In genomic region chr10:102395677-102396197, GRCh38 we compare ENCODE assay signal across 8 cellular contexts. TPM values are rescaled to one million over a fixed set of nuclear protein-coding genes. Genes with fewer than 3 reads are reported as not detected.
DNase-seq lines count a peak whose midpoint lies in the region; ATAC-seq and TF ChIP-seq lines count a peak whose summit lies in the region.

Gene NFKB2 (plus strand): TSS chr10:102395705. CDS start chr10:102395960, 255 bp downstream.

- H3K9ac ChIP-seq in NT2/D1 (ENCODE audit: insufficient read length, low read depth) (peak within 1 kb of the TSS; percentile 92), mucosa of stomach (ENCODE audit: low read length) (peak within 1 kb of the TSS; percentile 82)

- in situ Hi-C loops in GM13977 (cut with MboI; ENCODE audit: low pct_unique_long_range_greater_than_20kb, low sequenced_read_pairs, unreplicated experiment), result no loop called here

- H3K36me3 ChIP-seq in NT2/D1 (ENCODE audit: insufficient read depth, insufficient read length, low read length) (peaks cover 38% of the 10 kb centered on the region), ectodermal cell (ENCODE audit: control insufficient read depth, insufficient read depth, low read length) (no peaks in the 10 kb centered on the region), mucosa of stomach (ENCODE audit: control insufficient read depth, insufficient read depth, low read length) (peaks cover 2% of the 10 kb centered on the region)

- no peak for ATAC-seq in GM19397 (IDR thresholded peaks at IDR 0.05; ENCODE audit: unreplicated experiment)
- ATAC-seq in HG02970 (IDR thresholded peaks at IDR 0.05; ENCODE audit: low FRiP score, unreplicated experiment), result no peak

- H3K27me3 ChIP-seq in NT2/D1 (ENCODE audit: insufficient read depth, insufficient read length) (peaks cover 4% of the 10 kb centered on the region), ectodermal cell (ENCODE audit: control insufficient read depth, insufficient read depth, low read length, poor library complexity, severe bottlenecking) (peaks cover 41% of the 10 kb centered on the region), mucosa of stomach (ENCODE audit: control insufficient read depth, insufficient read depth, low read length) (no peaks in the 10 kb centered on the region)

- H3K9me3 ChIP-seq in NT2/D1 (ENCODE audit: insufficient read depth, low read length), result no peaks in the 10 kb centered on the region
- no peaks in the 10 kb centered on the region for H3K9me3 ChIP-seq in ectodermal cell (ENCODE audit: control insufficient read depth, low read length)
- no peaks in the 10 kb centered on the region for H3K9me3 ChIP-seq in mucosa of stomach (ENCODE audit: control insufficient read depth, low read length)

- 3 to 4% methylated on average over 20 of the region's 21 CpGs for WGBS in ectodermal cell, 2 experiments

- DNase-seq in CMK (ENCODE audit: low read depth), result peak; percentile 77
- DNase-seq in NT2/D1 (ENCODE audit: low read depth, low spot score), result no peak
- no peak for DNase-seq in GM13977 (ENCODE audit: low spot score)
- DNase-seq in GF-D8 (lab: John Stamatoyannopoulos, UW), result no peak

- TF ChIP-seq CTCF in GM13977 (IDR thresholded peaks at IDR 0.05; ENCODE audit: extremely low read depth, insufficient read depth, missing control alignments), result no peak

- no peak within 1 kb of the TSS for H3K27ac ChIP-seq in ectodermal cell (ENCODE audit: insufficient read depth, low read depth, low read length, poor library complexity, severe bottlenecking)

- peak within 1 kb of the TSS; percentile 77 for H3K4me3 ChIP-seq in NT2/D1 (ENCODE audit: insufficient read length, low read depth)
- H3K4me3 ChIP-seq in ectodermal cell (ENCODE audit: insufficient read depth, low read depth, low read length), result peak within 1 kb of the TSS; percentile 71
- H3K4me3 ChIP-seq in mucosa of stomach (ENCODE audit: low read length), result peak within 1 kb of the TSS; percentile 94

- H3K4me1 ChIP-seq in NT2/D1 (ENCODE audit: insufficient read depth, insufficient read length) (peaks cover 24% of the 10 kb centered on the region), ectodermal cell (ENCODE audit: control insufficient read depth, insufficient read depth, low read length) (peaks cover 14% of the 10 kb centered on the region), mucosa of stomach (ENCODE audit: control insufficient read depth, insufficient read depth, low read length) (peaks cover 21% of the 10 kb centered on the region)

RNA-seq across cellular contexts. Expression of gene NFKB2, which starts in this region (rescaled TPM):
- polyA plus RNA-seq in ectodermal cell (2013, experiment 1 of 4), result 22.6 TPM
- 16.3 TPM for polyA plus RNA-seq in ectodermal cell (2013, experiment 2 of 4)
- polyA plus RNA-seq in ectodermal cell (2013, experiment 3 of 4), result 15.0 TPM
- polyA plus RNA-seq in ectodermal cell (2013, experiment 4 of 4), result 17.0 TPM
